Comparison of ENCODE assay signal across 11 cellular contexts in the genomic region with DNA sequence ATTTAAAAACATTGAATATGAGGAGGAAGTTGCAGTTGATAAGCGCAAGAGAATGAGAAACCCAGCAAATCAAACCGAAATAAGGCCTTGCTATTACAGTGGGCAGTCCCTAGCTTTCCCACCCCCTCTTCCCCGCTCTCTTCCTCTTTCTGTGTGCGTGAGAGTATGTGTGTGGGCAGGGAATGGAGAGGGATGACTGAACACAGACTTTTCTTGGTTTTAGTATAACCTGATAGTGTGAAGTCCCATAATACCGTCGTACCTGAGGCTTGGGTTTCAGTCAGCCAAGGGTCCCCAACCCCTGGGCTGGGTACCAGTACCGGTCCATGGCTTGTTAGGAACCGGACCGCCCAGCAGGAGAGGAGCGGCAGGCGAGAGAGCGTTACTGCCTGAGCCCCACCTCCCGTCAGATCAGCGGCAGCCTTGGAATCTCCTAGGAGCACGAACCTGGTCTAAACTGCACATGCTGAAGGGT.
DNase-seq lines count a peak whose midpoint lies in the region; ATAC-seq lines count a peak whose summit lies in the region.
"Had no signal": no experiment of that assay in that cellular context is flagged by ENCODE, and none has a peak within 500 bp of the region (broad histone marks: within the 10 kb centered on the region; RNA-seq: fewer than 3 reads in every experiment).

No MANE protein-coding gene starts in this region.

- peak; percentile 74 for ATAC-seq in activated CD4-positive, alpha-beta T cell treated with anti-CD3 and anti-CD28 coated beads for 36 hours
- ATAC-seq in GM21529 (IDR thresholded peaks at IDR 0.05; ENCODE audit: unreplicated experiment) = peak; percentile 53
- ATAC-seq in HG03575 (IDR thresholded peaks at IDR 0.05; ENCODE audit: extremely low read depth, insufficient number of reproducible peaks, low FRiP score, unreplicated experiment) = peak; percentile 37
- ATAC-seq: A549 had no signal

- POLR2A ChIA-PET in activated CD4-positive, alpha-beta T cell treated with anti-CD3 and anti-CD28 coated beads for 36 hours (lab: Charles Lee) = interaction anchor here (0.6 to 1.4 kb wide), 3 partner anchors 9 to 108 kb away, joined by 3 to 4 read pairs (median 3); no protein-coding TSS in a partner anchor

- H3K4me1 Mint-ChIP-seq in activated CD4-positive, alpha-beta T cell treated with anti-CD3 and anti-CD28 coated beads for 36 hours = peaks cover 84% of the 10 kb centered on the region

- CTCF ChIA-PET in activated CD4-positive, alpha-beta T cell treated with anti-CD3 and anti-CD28 coated beads for 36 hours (lab: Charles Lee) = interaction anchor here (0.6 to 2.1 kb wide), 6 partner anchors 11 to 302 kb away, joined by 3 to 7 read pairs (median 4); no protein-coding TSS in a partner anchor

- H3K27ac Mint-ChIP-seq in activated CD4-positive, alpha-beta T cell treated with anti-CD3 and anti-CD28 coated beads for 36 hours = peak overlapping the region; percentile 72

- H3K4me3 Mint-ChIP-seq in activated CD4-positive, alpha-beta T cell treated with anti-CD3 and anti-CD28 coated beads for 36 hours = no peak overlapping the region

- peak; percentile 74 for DNase-seq in activated CD4-positive, alpha-beta T cell treated with anti-CD3 and anti-CD28 coated beads for 36 hours
- no peak for DNase-seq in activated CD4-positive, alpha-beta T cell treated with anti-CD3 and anti-CD28 coated beads, Interleukin-2, amount 50 U/mL, for 1 hour
- peak in 3 of 4 experiments; percentile 13 to 47 (median 16) for DNase-seq in stimulated activated CD4-positive, alpha-beta T cell treated with anti-CD3 and anti-CD28 coated beads, Interleukin-1b, Interleukin-23, amount 100 ng/mL, for 24 hours (ENCODE audit: low read depth in 4 of 4, low spot score in 1 of 4)
- no peak for DNase-seq in NCI-H69 (lab: John Stamatoyannopoulos, UW)
- DNase-seq in germinal center (ENCODE audit: low spot score) = no peak
- no peak for DNase-seq in HuH-7.5 (ENCODE audit: low spot score)
- DNase-seq: anterior cingulate cortex, GDM1 had no signal

- intact Hi-C loops in activated CD4-positive, alpha-beta T cell treated with anti-CD3 and anti-CD28 coated beads for 36 hours (cut with DNase I, micrococcal nuclease) = loop anchor here (2.0 to 10.0 kb wide), 4 partner anchors 102 to 256 kb away; partner anchors contain the start of gene CELF2 (in 2 of the 2)

- H3K36me3 Mint-ChIP-seq in activated CD4-positive, alpha-beta T cell treated with anti-CD3 and anti-CD28 coated beads for 36 hours (ENCODE audit: low read depth) = peaks cover 79% of the 10 kb centered on the region

- H3K27me3 Mint-ChIP-seq in activated CD4-positive, alpha-beta T cell treated with anti-CD3 and anti-CD28 coated beads for 36 hours = no peaks in the 10 kb centered on the region

- H3K9me3 Mint-ChIP-seq in activated CD4-positive, alpha-beta T cell treated with anti-CD3 and anti-CD28 coated beads for 36 hours (ENCODE audit: low read depth) = no peaks in the 10 kb centered on the region

Comparison
In these comparisons a context has a peak if more than half of its experiments do, and no peak if none do; other contexts are left out.
1. DNase-seq: peak in activated CD4-positive, alpha-beta T cell treated with anti-CD3 and anti-CD28 coated beads for 36 hours (single experiment) and stimulated activated CD4-positive, alpha-beta T cell treated with anti-CD3 and anti-CD28 coated beads, Interleukin-1b, Interleukin-23, amount 100 ng/mL, for 24 hours (3 of 4); none in activated CD4-positive, alpha-beta T cell treated with anti-CD3 and anti-CD28 coated beads, Interleukin-2, amount 50 U/mL, for 1 hour (single experiment), NCI-H69 (single experiment), germinal center (single experiment) and HuH-7.5 (single experiment).
2. Peak in every context shown above with its lines, with median percentiles within 50 percentile points of each other: ATAC-seq.